ENCODE assay signal across 8 cellular contexts in the genomic region with DNA sequence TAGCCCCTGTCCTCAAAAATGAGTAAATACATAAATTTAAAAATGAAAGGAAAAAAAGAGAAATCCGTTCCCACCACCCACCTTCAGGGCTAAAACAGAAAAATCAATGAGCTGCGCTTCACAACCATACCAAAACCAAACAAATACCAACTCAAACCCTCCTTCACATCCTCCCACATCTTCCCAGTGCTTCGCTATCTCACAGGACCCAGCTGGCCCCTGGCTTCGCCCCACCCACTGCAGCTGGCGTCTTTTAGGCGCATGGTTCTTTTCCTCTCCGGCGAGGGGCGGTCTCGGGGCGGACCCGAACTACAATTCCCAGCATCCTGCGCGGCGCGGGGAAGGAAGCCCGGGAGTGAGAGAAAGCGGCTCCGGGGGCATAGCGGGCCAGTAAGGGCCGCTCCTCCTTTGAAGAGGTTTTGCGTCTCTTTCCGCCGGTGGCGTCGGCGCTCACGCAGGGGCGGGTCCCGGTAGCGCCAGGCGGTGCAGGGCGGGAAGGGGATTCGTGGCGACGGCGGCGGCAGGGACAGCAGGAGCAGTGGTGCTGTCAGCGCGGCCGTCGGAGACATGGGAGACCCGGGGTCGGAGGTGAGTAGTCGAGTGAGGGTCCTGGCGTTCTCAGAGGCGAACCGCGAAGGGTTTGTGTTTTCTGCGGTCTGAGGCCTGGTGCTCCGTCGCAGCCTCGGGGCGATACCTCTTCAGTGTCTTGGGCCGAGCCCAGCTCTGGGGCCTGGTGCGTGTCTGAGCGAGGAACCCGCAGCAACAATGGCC. TPM values are rescaled to one million over a fixed set of nuclear protein-coding genes. Genes with fewer than 3 reads are reported as not detected.
DNase-seq lines count a peak whose midpoint lies in the region; ATAC-seq lines count a peak whose summit lies in the region.

ZNF451 (plus strand) TSS at position 502 of the 771 bp plus-strand sequence; CDS start at position 568, 66 bp downstream.

- CTCF ChIA-PET in activated CD4-positive, alpha-beta T cell treated with anti-CD3 and anti-CD28 coated beads, Interleukin-2, amount 10 ng/mL, durations not matched to agents 7 days and 5 days (lab: Charles Lee): interaction anchor here (0.8 kb wide), 1 partner anchor 11 kb away, joined by 3 read pairs; no protein-coding TSS in a partner anchor

- H3K27me3 Mint-ChIP-seq in activated CD4-positive, alpha-beta T cell treated with anti-CD3 and anti-CD28 coated beads, Interleukin-2, amount 10 ng/mL, durations not matched to agents 7 days and 5 days: no peaks in the 10 kb centered on the region

- H3K27me3 ChIP-seq in BLaER1: no peaks in the 10 kb centered on the region

- H3K4me3 ChIP-seq in BLaER1: peak within 1 kb of the TSS; percentile 71

- peak within 1 kb of the TSS; percentile 72 for H3K4me2 ChIP-seq in BLaER1

- peaks cover 37% of the 10 kb centered on the region for H4K20me1 ChIP-seq in BLaER1

- H3K36me3 Mint-ChIP-seq in activated CD4-positive, alpha-beta T cell treated with anti-CD3 and anti-CD28 coated beads, Interleukin-2, amount 10 ng/mL, durations not matched to agents 7 days and 5 days (ENCODE audit: low read depth): peaks cover 16% of the 10 kb centered on the region

- peak within 1 kb of the TSS; percentile 83 for H3K4me3 Mint-ChIP-seq in activated CD4-positive, alpha-beta T cell treated with anti-CD3 and anti-CD28 coated beads, Interleukin-2, amount 10 ng/mL, durations not matched to agents 7 days and 5 days

- H3K9me3 Mint-ChIP-seq in activated CD4-positive, alpha-beta T cell treated with anti-CD3 and anti-CD28 coated beads, Interleukin-2, amount 10 ng/mL, durations not matched to agents 7 days and 5 days: no peaks in the 10 kb centered on the region

- peak; percentile 99 for DNase-seq in NCI-H69 (lab: John Stamatoyannopoulos, UW)
- peak; percentile 96 for DNase-seq in activated CD4-positive, alpha-beta T cell treated with anti-CD3 and anti-CD28 coated beads, Interleukin-2, amount 10 ng/mL, durations not matched to agents 7 days and 5 days
- peak; percentile 44 for DNase-seq in cortex of kidney (lab: John Stamatoyannopoulos, UW)
- DNase-seq in left kidney (ENCODE audit: low read depth, low spot score): peak; percentile 99
- DNase-seq in stimulated activated CD4-positive, alpha-beta T cell treated with anti-CD3 and anti-CD28 coated beads, Interleukin-2, amount 100 ng/mL, for 24 hours: peak; percentile 97

- H3K9me3 ChIP-seq in BLaER1: no peaks in the 10 kb centered on the region

- H3K9ac ChIP-seq in BLaER1: peak within 1 kb of the TSS; percentile 80

- H3K4me1 ChIP-seq in BLaER1: peaks cover 36% of the 10 kb centered on the region

- POLR2A ChIA-PET in activated CD4-positive, alpha-beta T cell treated with anti-CD3 and anti-CD28 coated beads, Interleukin-2, amount 10 ng/mL, durations not matched to agents 7 days and 5 days (lab: Charles Lee): no interaction called here

- peak within 1 kb of the TSS; percentile 72 for H3K27ac ChIP-seq in BLaER1

- H3K4me1 Mint-ChIP-seq in activated CD4-positive, alpha-beta T cell treated with anti-CD3 and anti-CD28 coated beads, Interleukin-2, amount 10 ng/mL, durations not matched to agents 7 days and 5 days: peaks cover 32% of the 10 kb centered on the region

- ATAC-seq in GM19328 (IDR thresholded peaks at IDR 0.05; ENCODE audit: unreplicated experiment) (peak; percentile 94), HG03520 (IDR thresholded peaks at IDR 0.05; ENCODE audit: unreplicated experiment) (peak; percentile 92)

- H3K36me3 ChIP-seq in BLaER1: peaks cover 17% of the 10 kb centered on the region; the same call in 1 of the 2 replicates

- H3K27ac Mint-ChIP-seq in activated CD4-positive, alpha-beta T cell treated with anti-CD3 and anti-CD28 coated beads, Interleukin-2, amount 10 ng/mL, durations not matched to agents 7 days and 5 days: peak within 1 kb of the TSS; percentile 93

RNA-seq across cellular contexts. Expression of gene ZNF451, which starts in this region (rescaled TPM):
- total RNA-seq in activated CD4-positive, alpha-beta T cell treated with anti-CD3 and anti-CD28 coated beads, Interleukin-2, amount 10 ng/mL, durations not matched to agents 7 days and 5 days: 10 to 100 TPM; 62.2 to 66.6 TPM

Comparison
In these comparisons a context has a peak if more than half of its experiments do, and no peak if none do; other contexts are left out.
1. Peak in every context shown above with its lines: DNase-seq, ATAC-seq, H3K4me3 ChIP-seq and H3K27ac ChIP-seq.
2. DNase-seq: peak in every context shown above with its lines; median percentile 99 in NCI-H69; 99 in left kidney; 97 in stimulated activated CD4-positive, alpha-beta T cell treated with anti-CD3 and anti-CD28 coated beads, Interleukin-2, amount 100 ng/mL, for 24 hours; 96 in activated CD4-positive, alpha-beta T cell treated with anti-CD3 and anti-CD28 coated beads, Interleukin-2, amount 10 ng/mL, durations not matched to agents 7 days and 5 days; 44 in cortex of kidney.